ENCODE assay signal across 21 cellular contexts in the genomic region with DNA sequence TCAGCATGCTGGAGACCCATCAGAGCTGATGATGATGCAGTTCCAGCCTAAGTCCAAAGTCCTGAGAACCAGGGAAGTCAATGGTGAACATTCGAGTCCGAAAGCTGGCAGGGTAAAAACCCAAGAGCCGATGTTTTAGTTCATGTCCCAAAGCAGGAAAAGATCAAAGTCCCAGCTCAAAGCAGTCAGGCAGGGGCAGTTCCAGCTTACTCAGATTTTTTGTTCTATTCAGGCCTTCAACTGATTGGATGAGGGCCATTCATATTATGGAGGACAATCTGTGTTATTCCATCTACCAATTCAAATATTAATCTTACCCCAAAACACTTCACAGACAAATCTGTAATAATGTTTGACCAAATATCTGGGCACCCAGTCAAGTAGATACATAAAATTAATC.
"Had no signal": no experiment of that assay in that cellular context is flagged by ENCODE, and none has a peak within 500 bp of the region (broad histone marks: within the 10 kb centered on the region; RNA-seq: fewer than 3 reads in every experiment).

No MANE protein-coding gene starts in this region.

- H3K27me3 ChIP-seq: heart left ventricle, left lung, neural progenitor cell, neutrophil, right atrium auricular region, right lobe of liver, tibial nerve, uterus had no signal

- H3K36me3 ChIP-seq: heart left ventricle, left lung, neural progenitor cell, neutrophil, right atrium auricular region, right lobe of liver, tibial nerve, uterus had no signal

- H3K4me1 ChIP-seq: heart left ventricle, left lung, right atrium auricular region, right lobe of liver, tibial nerve, uterus had no signal

- H3K9me3 ChIP-seq: left lung, neutrophil, right atrium auricular region, right lobe of liver, uterus had no signal

- DNase-seq: heart left ventricle; hypothalamus; immature natural killer cell; kidney; left colon; left lung; mesendoderm; naive thymus-derived CD8-positive, alpha-beta T cell; occipital lobe; right lobe of liver; stimulated activated CD4-positive, alpha-beta T cell treated with anti-CD3 and anti-CD28 coated beads, Interleukin-2, amount 100 ng/mL, for 24 hours; stimulated activated CD4-positive, alpha-beta T cell treated with anti-CD3 and anti-CD28 coated beads, Interleukin-4, amount 100 ng/mL, for 1 hour; stimulated activated naive B cell treated with anti-CD40 and anti-IgM and Interleukin-4, amounts not matched to agents 10 μg/mL and 1 μg/mL and 100 μg/mL, for 72 hours; stimulated activated naive CD8-positive, alpha-beta T cell treated with anti-CD3 and anti-CD28 coated beads, Interleukin-15, Interleukin-2, amounts not matched to agents 100 U/mL and 50 U/mL, for 24 hours; uterus had no signal

- H3K4me3 ChIP-seq: heart left ventricle, left lung, lung, neural progenitor cell, right atrium auricular region, right lobe of liver, smooth muscle cell, tibial nerve, uterus had no signal

- H3K27ac ChIP-seq: heart left ventricle, left lung, neural progenitor cell, neutrophil, right atrium auricular region, right lobe of liver, tibial nerve, uterus had no signal
